8 cellular contexts compared by ENCODE assay signal in the genomic region with DNA sequence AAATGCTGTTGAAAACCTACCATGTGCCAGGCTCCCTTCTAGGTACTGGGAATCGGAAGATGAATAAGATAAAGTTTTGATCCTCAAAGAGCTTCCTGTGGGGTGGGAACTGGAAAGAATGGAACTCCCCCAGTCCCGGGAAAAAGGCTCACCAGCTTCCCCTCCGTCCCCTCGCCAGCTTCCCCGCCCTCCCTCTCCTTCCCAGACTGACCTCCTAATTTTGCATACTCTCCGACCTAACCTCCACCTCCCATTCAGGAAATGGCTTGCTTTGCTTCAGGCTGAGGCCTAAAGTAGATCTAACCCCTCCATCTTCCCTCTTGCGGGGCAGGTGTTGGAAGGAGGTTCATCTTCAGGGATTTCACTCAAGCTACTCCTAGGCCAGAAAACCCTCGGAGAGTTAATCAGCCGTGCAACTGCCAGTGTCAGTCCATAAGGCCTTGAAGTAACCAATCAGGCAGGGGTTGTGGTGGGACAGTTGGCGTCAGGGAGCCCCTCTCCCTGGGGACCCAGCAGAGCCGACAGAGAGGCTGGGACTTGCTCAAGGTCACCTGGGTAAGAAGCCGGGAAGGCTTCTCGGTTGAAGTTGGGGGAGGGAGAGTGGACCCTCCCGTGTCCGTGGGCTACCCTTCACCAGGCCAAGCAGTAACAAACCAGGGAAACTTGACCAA. TPM values are rescaled to one million over a fixed set of nuclear protein-coding genes. Genes with fewer than 3 reads are reported as not detected.
"Had no signal": no experiment of that assay in that cellular context is flagged by ENCODE, and none has a peak within 500 bp of the region (broad histone marks: within the 10 kb centered on the region; RNA-seq: fewer than 3 reads in every experiment).

No MANE protein-coding gene starts in this region.

RNA-seq across cellular contexts. Expression of a gene that starts 2.7 kb away (rescaled TPM):
- total RNA-seq: activated CD4-positive, alpha-beta T cell treated with anti-CD3 and anti-CD28 coated beads, Interleukin-2, amount 10 ng/mL, durations not matched to agents 24 days and 14 days; activated CD8-positive, alpha-beta T cell treated with anti-CD3 and anti-CD28 coated beads, Interleukin-2, amount 10 ng/mL, durations not matched to agents 7 days and 5 days; activated naive CD8-positive, alpha-beta T cell treated with anti-CD3 and anti-CD28 coated beads, Interleukin-2, amount 10 ng/mL, durations not matched to agents 7 days and 5 days; activated T-helper 2 cell treated with anti-CD3 and anti-CD28 coated beads, Interferon-gamma antibody, Interleukin-2, Interleukin-4, amounts not matched to agents 10 μg/mL and 5 μg/mL and 100 μg/mL, durations not matched to agents 14 hours and 24 hours and 36 hours; ascending aorta; breast epithelium; cardiac septum; Right ventricle myocardium inferior had no signal

RNA-seq across cellular contexts. Expression of a gene that starts 21.9 kb away (rescaled TPM):
- total RNA-seq: activated CD4-positive, alpha-beta T cell treated with anti-CD3 and anti-CD28 coated beads, Interleukin-2, amount 10 ng/mL, durations not matched to agents 24 days and 14 days; activated CD8-positive, alpha-beta T cell treated with anti-CD3 and anti-CD28 coated beads, Interleukin-2, amount 10 ng/mL, durations not matched to agents 7 days and 5 days; activated naive CD8-positive, alpha-beta T cell treated with anti-CD3 and anti-CD28 coated beads, Interleukin-2, amount 10 ng/mL, durations not matched to agents 7 days and 5 days; activated T-helper 2 cell treated with anti-CD3 and anti-CD28 coated beads, Interferon-gamma antibody, Interleukin-2, Interleukin-4, amounts not matched to agents 10 μg/mL and 5 μg/mL and 100 μg/mL, durations not matched to agents 14 hours and 24 hours and 36 hours; ascending aorta; breast epithelium; cardiac septum; Right ventricle myocardium inferior had no signal
